Comparison of ENCODE assay signal across 21 cellular contexts in genomic region chr18:10995576-10995975, GRCh38.
"Had no signal": no experiment of that assay in that cellular context is flagged by ENCODE, and none has a peak within 500 bp of the region (broad histone marks: within the 10 kb centered on the region; RNA-seq: fewer than 3 reads in every experiment).

No MANE protein-coding gene starts in this region.

- H3K27ac ChIP-seq: adrenal gland, breast epithelium, gastroesophageal sphincter, heart left ventricle, left lung, skin epidermis, suprapubic skin, transverse colon, uterus, WERI-Rb-1 had no signal

- H3K27me3 ChIP-seq: adrenal gland, breast epithelium, gastroesophageal sphincter, heart left ventricle, left lung, suprapubic skin, transverse colon, uterus had no signal

- H3K4me3 Mint-ChIP-seq: activated CD4-positive, alpha-beta memory T cell treated with anti-CD3 and anti-CD28 coated beads for 36 hours; activated T-cell treated with anti-CD3 and anti-CD28 coated beads, Interleukin-2, amount 50 U/mL, for 24 hours; mesothelial cell of epicardium; nephron progenitor cell; stimulated activated naive CD8-positive, alpha-beta T cell treated with anti-CD3 and anti-CD28 coated beads, Interleukin-15, amount 100 ng/mL, for 72 hours had no signal

- H3K27ac Mint-ChIP-seq: activated CD4-positive, alpha-beta memory T cell treated with anti-CD3 and anti-CD28 coated beads for 36 hours; activated T-cell treated with anti-CD3 and anti-CD28 coated beads, Interleukin-2, amount 50 U/mL, for 24 hours; mesothelial cell of epicardium; nephron progenitor cell; stimulated activated naive CD8-positive, alpha-beta T cell treated with anti-CD3 and anti-CD28 coated beads, Interleukin-15, amount 100 ng/mL, for 72 hours had no signal

- H3K4me1 ChIP-seq: adrenal gland, breast epithelium, gastroesophageal sphincter, heart left ventricle, left lung, suprapubic skin, transverse colon, uterus had no signal

- ATAC-seq: gastroesophageal sphincter; heart left ventricle; left lung; stimulated activated naive CD8-positive, alpha-beta T cell treated with anti-CD3 and anti-CD28 coated beads, Interleukin-15, amount 100 ng/mL, for 72 hours had no signal

- H3K9me3 ChIP-seq: suprapubic skin, uterus had no signal

- H3K4me3 ChIP-seq: adrenal gland, breast epithelium, gastroesophageal sphincter, heart left ventricle, left lung, skin epidermis, suprapubic skin, transverse colon, uterus had no signal

- H3K4me1 Mint-ChIP-seq: mesothelial cell of epicardium; nephron progenitor cell; stimulated activated naive CD8-positive, alpha-beta T cell treated with anti-CD3 and anti-CD28 coated beads, Interleukin-15, amount 100 ng/mL, for 72 hours had no signal

- DNase-seq: activated CD4-positive, alpha-beta memory T cell treated with anti-CD3 and anti-CD28 coated beads for 36 hours; activated CD4-positive, alpha-beta T cell treated with anti-CD3 and anti-CD28 coated beads for 4 hours; activated effector memory CD4-positive, alpha-beta T cell treated with Interleukin-2 at 50 U/mL for 16 hours; activated naive CD4-positive, alpha-beta T cell treated with anti-CD3 and anti-CD28 coated beads, Interleukin-2, amount 50 U/mL, for 16 hours; activated T-cell treated with anti-CD3 and anti-CD28 coated beads, Interleukin-2, amount 50 U/mL, for 24 hours; adrenal gland; cortex of kidney; heart left ventricle; left lung; nephron progenitor cell; occipital lobe; stimulated activated naive CD8-positive, alpha-beta T cell treated with anti-CD3 and anti-CD28 coated beads, Interleukin-15, amount 100 ng/mL, for 72 hours; T1000; transverse colon; uterus; WERI-Rb-1 had no signal

- H3K36me3 Mint-ChIP-seq: activated CD4-positive, alpha-beta memory T cell treated with anti-CD3 and anti-CD28 coated beads for 36 hours had no signal

- H3K27me3 Mint-ChIP-seq: activated CD4-positive, alpha-beta memory T cell treated with anti-CD3 and anti-CD28 coated beads for 36 hours; activated T-cell treated with anti-CD3 and anti-CD28 coated beads, Interleukin-2, amount 50 U/mL, for 24 hours had no signal

- H3K36me3 ChIP-seq: adrenal gland, breast epithelium, gastroesophageal sphincter, heart left ventricle, left lung, suprapubic skin, transverse colon, uterus, WERI-Rb-1 had no signal
